Comparison of ENCODE assay signal across 1 cellular context in genomic region chr3:65888980-65889706, GRCh38.
A peak's percentile ranks its signal among the peaks of the same experiment; 100 is the strongest.
TF ChIP-seq lines count a peak whose summit lies in the region.

No MANE protein-coding gene starts in this region.

TF ChIP-seq in SK-N-SH, 30 proteins besides CTCF, POLR2A, EP300 and RAD21 (continued from another document):
- no peak for TF ChIP-seq IRF3 (IDR thresholded peaks at IDR 0.05; ENCODE audit: low read depth, low read length)
- no peak for TF ChIP-seq REST (IDR thresholded peaks at IDR 0.05; ENCODE audit: low read depth, low read length)
- TF ChIP-seq RXRA (IDR thresholded peaks at IDR 0.05; ENCODE audit: borderline replicate concordance, low read depth): peak; percentile 17; the same call in 1 of the 2 replicates
- no peak for TF ChIP-seq NRF1 (IDR thresholded peaks at IDR 0.05; ENCODE audit: low read depth, low read length)
- TF ChIP-seq FOXJ3 (CRISPR knock-in tag; IDR thresholded peaks at IDR 0.05): no peak
- TF ChIP-seq TEAD4 (IDR thresholded peaks at IDR 0.05; ENCODE audit: borderline replicate concordance, insufficient read depth): peak; percentile 86
- TF ChIP-seq ELF1 (IDR thresholded peaks at IDR 0.05): no peak
- TF ChIP-seq TCF12 (IDR thresholded peaks at IDR 0.05): peak; percentile 95
- TF ChIP-seq TAF1 (IDR thresholded peaks at IDR 0.05; ENCODE audit: borderline replicate concordance, low read depth, low read length): no peak
- TF ChIP-seq GATA2 (CRISPR knock-in tag; IDR thresholded peaks at IDR 0.05): no peak
- peak; percentile 90 for TF ChIP-seq NFIC (IDR thresholded peaks at IDR 0.05; ENCODE audit: borderline replicate concordance)
- TF ChIP-seq MXI1 (IDR thresholded peaks at IDR 0.05; ENCODE audit: low read depth, low read length): no peak
- TF ChIP-seq CHD2 (IDR thresholded peaks at IDR 0.05; ENCODE audit: low read length, partially characterized antibody): no peak
- TF ChIP-seq USF1 (IDR thresholded peaks at IDR 0.05; ENCODE audit: borderline replicate concordance, low read depth): no peak
- no peak for TF ChIP-seq SIN3A (IDR thresholded peaks at IDR 0.05; ENCODE audit: borderline replicate concordance, low read depth, low read length)
- TF ChIP-seq POLR2AphosphoS5 (IDR thresholded peaks at IDR 0.05; ENCODE audit: low read depth, low read length): peak; percentile 47; the same call in 1 of the 2 replicates
